11 cellular contexts compared by ENCODE assay signal in the genomic region with DNA sequence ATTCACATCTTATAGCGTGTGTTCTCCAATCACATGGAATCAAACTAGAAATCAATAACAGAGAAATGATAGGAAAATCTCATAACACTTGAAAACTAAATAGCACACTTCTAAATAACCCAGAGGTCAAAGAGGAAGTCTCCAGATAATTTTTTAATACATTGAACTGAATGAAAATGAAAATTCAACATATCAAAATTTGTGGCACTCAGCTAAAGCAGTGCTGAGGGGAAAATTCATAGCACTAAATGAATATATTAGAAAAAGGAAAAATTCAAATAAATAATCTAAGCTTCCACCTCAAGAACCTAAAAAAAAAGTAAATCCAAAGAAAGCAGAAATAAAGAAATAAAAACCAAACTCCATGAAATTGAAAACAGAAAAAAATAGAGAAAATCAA. TPM values are rescaled to one million over a fixed set of nuclear protein-coding genes. Genes with fewer than 3 reads are reported as not detected.
"Had no signal": no experiment of that assay in that cellular context is flagged by ENCODE, and none has a peak within 500 bp of the region (broad histone marks: within the 10 kb centered on the region; RNA-seq: fewer than 3 reads in every experiment).

No MANE protein-coding gene starts in this region.

- H3K4me3 ChIP-seq: GM23338, K562 had no signal

- ATAC-seq: GM23338, K562 had no signal

- DNase-seq: H9, HCEC 1CT, HFFc6, IMR-90, KG1 had no signal

- H3K27ac ChIP-seq: HL-60 had no signal

- H3K4me2 ChIP-seq: GM23338 had no signal

- FAIRE-seq: H1, H54, K562 had no signal

- H2AFZ ChIP-seq: GM23338 had no signal

RNA-seq across cellular contexts. Expression of gene CALML3, which starts 17.3 kb away (rescaled TPM):
- total RNA-seq: GM23338, H1, H9, HFFc6, HT1080, IMR-90, K562 had no signal
- polyA plus RNA-seq: GM23338, H1, IMR-90, K562 had no signal

RNA-seq across cellular contexts. Expression of gene CALML5, which starts 42.7 kb away (rescaled TPM):
- total RNA-seq: GM23338, H1, H9, HFFc6, IMR-90, K562 had no signal
- polyA plus RNA-seq: H1, IMR-90, K562 had no signal
